ENCODE assay signal across 14 cellular contexts in genomic region chr7:16587129-16587528, GRCh38. TPM values are rescaled to one million over a fixed set of nuclear protein-coding genes. Genes with fewer than 3 reads are reported as not detected.
DNase-seq lines count a peak whose midpoint lies in the region; ATAC-seq, FAIRE-seq and TF ChIP-seq lines count a peak whose summit lies in the region.
"Had no signal": no experiment of that assay in that cellular context is flagged by ENCODE, and none has a peak within 500 bp of the region (broad histone marks: within the 10 kb centered on the region; RNA-seq: fewer than 3 reads in every experiment).

No MANE protein-coding gene starts in this region.

- H3K4me3 ChIP-seq in BLaER1 = no peak overlapping the region
- H3K4me3 ChIP-seq in K562 = no peak overlapping the region
- H3K4me3 ChIP-seq in brain microvascular endothelial cell (ENCODE audit: low read depth, low read length) = no peak overlapping the region

- H3K36me3 ChIP-seq in BLaER1 (no peaks in the 10 kb centered on the region), K562 (ENCODE audit: control insufficient read depth, insufficient read depth, low read length) (no peaks in the 10 kb centered on the region), brain microvascular endothelial cell (replicated peaks) (no peaks in the 10 kb centered on the region)

- H3K4me2 ChIP-seq in BLaER1 (peak overlapping the region; percentile 61), K562 (ENCODE audit: insufficient read depth, low read length) (no peak overlapping the region)
- H3K4me2 ChIP-seq: KMS-11 had no signal

- WGBS in K562 (ENCODE audit: insufficient coverage, low coverage, missing lambda C conversion rate) = 48% methylated on average over 3 of the region's 3 CpGs

- no peak for FAIRE-seq in K562 (lab: Jason Lieb, UNC)
- FAIRE-seq: A204.1, GM18507 had no signal

- BruUV-seq in K562 (replicated peaks; lab: Mats Ljungman, UMichigan) = no TSS peak

- TF ChIP-seq CTCF in 22Rv1 (IDR thresholded peaks at IDR 0.05) (no peak), K562 (IDR thresholded peaks at IDR 0.05 in 2 of 3, conservative IDR thresholded peaks at IDR 0.05 in 1 of 3; ENCODE audit: insufficient read depth in 2 of 3, low read depth in 1 of 3, low read length in 3 of 3) (no peak), brain microvascular endothelial cell (IDR thresholded peaks at IDR 0.05; ENCODE audit: low read depth, low read length, missing control alignments) (no peak)

- H3K9ac ChIP-seq in BLaER1 (no peak overlapping the region), K562 (ENCODE audit: insufficient read depth in 1 of 2, low read depth in 2 of 2, low read length in 2 of 2) (no peak overlapping the region)
- H3K9ac ChIP-seq: KMS-11 had no signal

- POLR2A ChIA-PET in K562 (lab: Yijun Ruan, JAX) = interaction anchor here (1.2 kb wide), 1 partner anchor 12 kb away, joined by 3 read pairs; no protein-coding TSS in a partner anchor

- H3K9me3 ChIP-seq in BLaER1 (no peaks in the 10 kb centered on the region; the same call in 1 of the 2 replicates), K562 (replicated peaks; ENCODE audit: control insufficient read depth, insufficient read depth, low read depth, low read length) (no peaks in the 10 kb centered on the region)

- no peak overlapping the region for H2AFZ ChIP-seq in K562 (ENCODE audit: low read depth, low read length)

- intact Hi-C loops in K562 (cut with micrococcal nuclease) = no loop called here

- H3K27ac ChIP-seq in 22Rv1 = peak overlapping the region; percentile 29; the same call in 1 of the 2 replicates
- H3K27ac ChIP-seq in BLaER1 = no peak overlapping the region
- H3K27ac ChIP-seq in K562 (ENCODE audit: extremely low read depth, low read depth, low read length) = no peak overlapping the region
- no peak overlapping the region for H3K27ac ChIP-seq in brain microvascular endothelial cell
- H3K27ac ChIP-seq: KMS-11 had no signal

- H3K4me1 ChIP-seq in BLaER1 (peaks cover 6% of the 10 kb centered on the region), K562 (replicated peaks in 1 of 2; ENCODE audit: control insufficient read depth in 2 of 2, insufficient read depth in 2 of 2, low read length in 2 of 2) (peaks cover 3 to 11% of the 10 kb centered on the region in 2 experiments; a peak in 3 of 5 replicates)

- ATAC-seq in K562 (no peak), GM19397 (IDR thresholded peaks at IDR 0.05; ENCODE audit: unreplicated experiment) (no peak)

- H3K79me2 ChIP-seq in K562 (ENCODE audit: control insufficient read depth, insufficient read depth, low read length) = no peaks in the 10 kb centered on the region

- H3K27me3 ChIP-seq in BLaER1 (no peaks in the 10 kb centered on the region), K562 (ENCODE audit: control insufficient read depth in 2 of 2, insufficient read depth in 2 of 2, low read length in 2 of 2) (no peaks in the 10 kb centered on the region), brain microvascular endothelial cell (replicated peaks) (no peaks in the 10 kb centered on the region)

- H3K9me1 ChIP-seq in K562 (ENCODE audit: control insufficient read depth, insufficient read depth, low read length) = no peaks in the 10 kb centered on the region

- DNase-seq in NCI-H526 (lab: John Stamatoyannopoulos, UW) = peak; percentile 57 to 62
- no peak for DNase-seq in K562 (ENCODE audit: extremely low read depth in 1 of 4, low spot score in 3 of 4)
- no peak for DNase-seq in effector CD4-positive, alpha-beta T cell
- DNase-seq in brain microvascular endothelial cell = no peak
- DNase-seq: Calu3; CD4-positive, CD25-positive, alpha-beta regulatory T cell; GOT3; H9 had no signal

- H4K20me1 ChIP-seq in BLaER1 = no peaks in the 10 kb centered on the region
- H4K20me1 ChIP-seq in K562 (replicated peaks; ENCODE audit: control insufficient read depth, insufficient read depth, low read length) = no peaks in the 10 kb centered on the region

- TF ChIP-seq RAD21 in K562 (CRISPR knock-in tag; conservative IDR thresholded peaks at IDR 0.05 in 1 of 2, IDR thresholded peaks at IDR 0.05 in 1 of 2) = no peak

- TF ChIP-seq EP300 in K562 (IDR thresholded peaks at IDR 0.05; ENCODE audit: low read length) = no peak

- CTCF ChIA-PET in K562 (lab: Yijun Ruan, JAX; ENCODE audit: low intra/inter-chr PET ratio) = interaction anchor here (0.6 kb wide), 1 partner anchor 24 kb away, joined by 3 read pairs; no protein-coding TSS in a partner anchor

- in situ Hi-C loops in K562 (cut with MboI) = no loop called here
- in situ Hi-C loops in brain microvascular endothelial cell (cut with HindIII; ENCODE audit: low pct_ligation_motif_present, low sequenced_read_pairs) = no loop called here

- no peak for TF ChIP-seq POLR2A in K562 (conservative IDR thresholded peaks at IDR 0.05)

TF ChIP-seq in K562, 482 proteins besides CTCF, POLR2A, EP300 and RAD21 (continues in another document):
- TF ChIP-seq ARID1B (IDR thresholded peaks at IDR 0.05) = peak; percentile 44; the same call in 1 of the 2 replicates
- no peak for TF ChIP-seq HMGXB4 (CRISPR knock-in tag; IDR thresholded peaks at IDR 0.05)
- TF ChIP-seq SFPQ (IDR thresholded peaks at IDR 0.05; ENCODE audit: low read depth, low read length) = no peak
- TF ChIP-seq ZNF184 (CRISPR knock-in tag; IDR thresholded peaks at IDR 0.05) = no peak
- no peak for TF ChIP-seq ARHGAP35 (IDR thresholded peaks at IDR 0.05; ENCODE audit: partially characterized antibody)

RNA-seq across cellular contexts. Expression of gene ANKMY2, which starts 58.4 kb away (rescaled TPM):
- 32.4 and 48.1 TPM in 2 replicates for total RNA-seq in K562 (2011; cell fraction: chromatin; rRNA removed; ENCODE audit: low replicate concordance)
- 19.8 and 24.7 TPM in 2 replicates for total RNA-seq in K562 (2011; cell fraction: nucleolus; rRNA removed)
- total RNA-seq in K562 (2011; cell fraction: nucleoplasm; rRNA removed) = 20.9 and 23.6 TPM in 2 replicates
- total RNA-seq in K562 (2014; rRNA removed) (41.1 and 41.4 TPM in 2 replicates), K562 (2014; rRNA removed; fragmentation: Illumina TruSeq; extraction: Trizol) (57.0 and 64.3 TPM in 2 replicates), K562 (2015; rRNA removed; fragmentation: Illumina TruSeq; extraction: Trizol) (48.7 and 52.6 TPM in 2 replicates), K562 (2021) (43.7 and 44.0 TPM in 2 replicates)
- polyA plus RNA-seq in K562 (2011; rRNA removed) (58.5 and 71.5 TPM in 2 replicates), K562 (2014; fragmentation: Illumina TruSeq; extraction: Trizol) (45.7 and 48.8 TPM in 2 replicates), K562 (2014; fragmentation: Nextera tagmentation; extraction: Ambion mirVana) (10 to 100 TPM; 38.9 to 70.3 TPM), K562 (2014; rRNA removed) (45.7 and 48.4 TPM in 2 replicates)
- polyA plus RNA-seq in K562 (2011; cell fraction: cytosol; rRNA removed) = 17.1 and 33.8 TPM in 2 replicates
- polyA plus RNA-seq in K562 (2011; cell fraction: nucleus; rRNA removed) = 37.1 and 45.7 TPM in 2 replicates
- 42.1 and 43.9 TPM in 2 replicates for polyA plus RNA-seq in K562 (2012)
- 78.8 and 85.3 TPM in 2 replicates for polyA minus RNA-seq in K562 (2011; rRNA and poly(A)+ RNA removed)
- polyA minus RNA-seq in K562 (2011; cell fraction: cytosol; rRNA and poly(A)+ RNA removed) = 22.1 and 26.2 TPM in 2 replicates
- 21.3 and 34.0 TPM in 2 replicates for polyA minus RNA-seq in K562 (2011; cell fraction: nucleus; rRNA and poly(A)+ RNA removed)

RNA-seq across cellular contexts. Expression of gene BZW2, which starts 58.9 kb away (rescaled TPM):
- total RNA-seq in K562 (2011; cell fraction: chromatin; rRNA removed; ENCODE audit: low replicate concordance) = 46.8 and 66.2 TPM in 2 replicates
- 32.0 and 35.4 TPM in 2 replicates for total RNA-seq in K562 (2011; cell fraction: nucleolus; rRNA removed)
- 50.6 and 71.3 TPM in 2 replicates for total RNA-seq in K562 (2011; cell fraction: nucleoplasm; rRNA removed)
- 133 and 168 TPM in 2 replicates for total RNA-seq in K562 (2014; rRNA removed)
- total RNA-seq in K562 (2014; rRNA removed; fragmentation: Illumina TruSeq; extraction: Trizol) = 188 and 204 TPM in 2 replicates
- total RNA-seq in K562 (2015; rRNA removed; fragmentation: Illumina TruSeq; extraction: Trizol) = 163 and 167 TPM in 2 replicates
- 146 and 159 TPM in 2 replicates for total RNA-seq in K562 (2021)
- polyA plus RNA-seq in K562 (2011; rRNA removed) = 140 and 155 TPM in 2 replicates
- 65.1 and 82.4 TPM in 2 replicates for polyA plus RNA-seq in K562 (2011; cell fraction: cytosol; rRNA removed)
- polyA plus RNA-seq in K562 (2011; cell fraction: nucleus; rRNA removed) = 52.4 and 74.8 TPM in 2 replicates
- polyA plus RNA-seq in K562 (2012) = 130 and 147 TPM in 2 replicates
- polyA plus RNA-seq in K562 (2014; fragmentation: Illumina TruSeq; extraction: Trizol) = 222 and 244 TPM in 2 replicates
- polyA plus RNA-seq in K562 (2014; fragmentation: Nextera tagmentation; extraction: Ambion mirVana) = 100 to 1,000 TPM; 251 to 316 TPM
- polyA plus RNA-seq in K562 (2014; rRNA removed) = 137 and 173 TPM in 2 replicates
- 77.1 and 82.6 TPM in 2 replicates for polyA minus RNA-seq in K562 (2011; rRNA and poly(A)+ RNA removed)
- polyA minus RNA-seq in K562 (2011; cell fraction: cytosol; rRNA and poly(A)+ RNA removed) = 80.0 and 90.3 TPM in 2 replicates
- polyA minus RNA-seq in K562 (2011; cell fraction: nucleus; rRNA and poly(A)+ RNA removed) = 16.7 and 29.4 TPM in 2 replicates

Comparison
In these comparisons a context has a peak if more than half of its experiments do, and no peak if none do; other contexts are left out.
1. DNase-seq: peak in NCI-H526 (2 of 2); none in K562 (0 of 4), effector CD4-positive, alpha-beta T cell (single experiment) and brain microvascular endothelial cell (single experiment).